ENCODE assay signal across 11 cellular contexts in the genomic region with DNA sequence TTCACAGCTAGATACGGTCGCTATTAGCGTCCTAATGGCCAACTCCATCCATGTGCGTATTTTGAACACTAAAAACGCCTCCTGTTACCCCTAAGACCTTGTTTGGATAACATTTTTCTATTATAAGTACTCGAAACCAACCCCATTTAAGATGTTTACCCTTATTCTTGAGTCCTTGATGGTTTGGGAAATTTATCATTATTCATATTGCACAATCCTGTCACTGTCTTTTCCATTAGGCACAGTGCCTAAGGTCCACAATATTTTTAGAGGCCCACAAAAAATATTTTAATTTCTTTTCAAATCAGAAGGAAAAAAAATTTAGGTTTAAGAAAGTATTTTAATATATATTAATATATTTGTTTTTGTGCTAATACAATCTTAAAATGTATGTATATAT. TPM values are rescaled to one million over a fixed set of nuclear protein-coding genes. Genes with fewer than 3 reads are reported as not detected.
DNase-seq lines count a peak whose midpoint lies in the region; ATAC-seq and TF ChIP-seq lines count a peak whose summit lies in the region.
"Had no signal": no experiment of that assay in that cellular context is flagged by ENCODE, and none has a peak within 500 bp of the region (broad histone marks: within the 10 kb centered on the region; RNA-seq: fewer than 3 reads in every experiment).

No MANE protein-coding gene starts in this region.

- DNase-seq in CD8-positive, alpha-beta T cell, result no peak
- DNase-seq in SJSA1 (ENCODE audit: low read depth in 1 of 2, low spot score in 2 of 2) (no peak), fibroblast of lung (ENCODE audit: low read depth in 2 of 2) (no peak), prostate gland (ENCODE audit: low spot score) (no peak), DMS153 (lab: John Stamatoyannopoulos, UW) (no peak), ureter (ENCODE audit: low spot score) (no peak)
- no peak for DNase-seq in stimulated activated CD4-positive, alpha-beta T cell treated with anti-CD3 and anti-CD28 coated beads, Interleukin-4, amount 100 ng/mL, for 24 hours
- no peak for DNase-seq in stimulated activated naive B cell treated with anti-CD40 and anti-IgM and Interleukin-4, amounts not matched to agents 10 μg/mL and 1 μg/mL and 100 μg/mL, for 72 hours
- DNase-seq: activated CD4-positive, alpha-beta T cell treated with anti-CD3 and anti-CD28 coated beads, Interleukin-2, amount 50 U/mL, for 1 hour; foreskin melanocyte; NCI-H2081 treated with DMSO at 0.1 percent for 48 hours had no signal

- peaks cover 27% of the 10 kb centered on the region for H3K79me2 ChIP-seq in fibroblast of lung (ENCODE audit: control insufficient read depth, insufficient read depth, low read length)

- ATAC-seq in CD8-positive, alpha-beta T cell, result no peak
- no peak for ATAC-seq in stimulated activated naive B cell treated with anti-CD40 and anti-IgM and Interleukin-4, amounts not matched to agents 10 μg/mL and 1 μg/mL and 100 μg/mL, for 72 hours (replicated peaks)

- H3K9me3 ChIP-seq in CD8-positive, alpha-beta T cell (ENCODE audit: low read length), result no peaks in the 10 kb centered on the region
- H3K9me3 ChIP-seq in SJSA1 (replicated peaks) (no peaks in the 10 kb centered on the region), fibroblast of lung (ENCODE audit: control insufficient read depth, insufficient read depth, low read depth, low read length) (no peaks in the 10 kb centered on the region), prostate gland (no peaks in the 10 kb centered on the region)

- no peak for TF ChIP-seq CTCF in CD8-positive, alpha-beta T cell (IDR thresholded peaks at IDR 0.05)
- no peak for TF ChIP-seq CTCF in fibroblast of lung (conservative IDR thresholded peaks at IDR 0.05 in 1 of 2, IDR thresholded peaks at IDR 0.05 in 1 of 2; ENCODE audit: low read depth in 1 of 2, low read length in 2 of 2)
- TF ChIP-seq CTCF in prostate gland (IDR thresholded peaks at IDR 0.05), result no peak

- H3K4me2 ChIP-seq in fibroblast of lung (ENCODE audit: extremely low read depth, insufficient read depth, low read length), result peak overlapping the region; percentile 71

- TF ChIP-seq POLR2A in prostate gland (IDR thresholded peaks at IDR 0.05), result no peak

- peaks cover 7% of the 10 kb centered on the region for H3K4me1 ChIP-seq in CD8-positive, alpha-beta T cell (ENCODE audit: insufficient read depth, low read length)
- peaks cover 32% of the 10 kb centered on the region for H3K4me1 ChIP-seq in SJSA1 (replicated peaks)
- H3K4me1 ChIP-seq in fibroblast of lung (ENCODE audit: control insufficient read depth, extremely low read depth, insufficient read depth, low read length), result no peaks in the 10 kb centered on the region
- no peaks in the 10 kb centered on the region for H3K4me1 ChIP-seq in prostate gland (replicated peaks)

- H3K36me3 Mint-ChIP-seq in CD8-positive, alpha-beta T cell, result no peaks in the 10 kb centered on the region
- H3K36me3 Mint-ChIP-seq in stimulated activated naive B cell treated with anti-CD40 and anti-IgM and Interleukin-4, amounts not matched to agents 10 μg/mL and 1 μg/mL and 100 μg/mL, for 72 hours, result no peaks in the 10 kb centered on the region

- no peak overlapping the region for H3K4me3 ChIP-seq in CD8-positive, alpha-beta T cell (ENCODE audit: low read depth, low read length)
- H3K4me3 ChIP-seq in SJSA1 (peak overlapping the region; percentile 96), fibroblast of lung (replicated peaks in 1 of 4; ENCODE audit: control extremely low read depth in 1 of 4, insufficient read depth in 1 of 4, low read depth in 3 of 4, low read length in 4 of 4) (peak overlapping the region; percentile 77 to 89 (median 84)), prostate gland (peak overlapping the region; percentile 90 to 96)

- 59% methylated on average over 6 of the region's 6 CpGs for WGBS in prostate gland

- H3K27me3 Mint-ChIP-seq in CD8-positive, alpha-beta T cell (ENCODE audit: low read depth), result peaks cover 57% of the 10 kb centered on the region
- H3K27me3 Mint-ChIP-seq in stimulated activated naive B cell treated with anti-CD40 and anti-IgM and Interleukin-4, amounts not matched to agents 10 μg/mL and 1 μg/mL and 100 μg/mL, for 72 hours, result peaks cover 37 to 47% of the 10 kb centered on the region in 2 donors

- POLR2A ChIA-PET in CD8-positive, alpha-beta T cell (lab: Charles Lee), result no interaction called here

- H3K36me3 ChIP-seq in CD8-positive, alpha-beta T cell (ENCODE audit: insufficient read depth, low read length), result no peaks in the 10 kb centered on the region
- H3K36me3 ChIP-seq in SJSA1 (peaks cover 3% of the 10 kb centered on the region; the same call in 1 of the 2 replicates), fibroblast of lung (ENCODE audit: control insufficient read depth, insufficient read depth, low read length) (no peaks in the 10 kb centered on the region), prostate gland (no peaks in the 10 kb centered on the region)

- no peak overlapping the region for H3K9ac ChIP-seq in fibroblast of lung (ENCODE audit: insufficient read depth, low read length)

- no peak overlapping the region for H3K27ac Mint-ChIP-seq in CD8-positive, alpha-beta T cell
- no peak overlapping the region for H3K27ac Mint-ChIP-seq in stimulated activated naive B cell treated with anti-CD40 and anti-IgM and Interleukin-4, amounts not matched to agents 10 μg/mL and 1 μg/mL and 100 μg/mL, for 72 hours

- no peaks in the 10 kb centered on the region for H3K9me3 Mint-ChIP-seq in CD8-positive, alpha-beta T cell
- H3K9me3 Mint-ChIP-seq in stimulated activated naive B cell treated with anti-CD40 and anti-IgM and Interleukin-4, amounts not matched to agents 10 μg/mL and 1 μg/mL and 100 μg/mL, for 72 hours, result no peaks in the 10 kb centered on the region

- peak overlapping the region; percentile 72 for H3K4me3 Mint-ChIP-seq in CD8-positive, alpha-beta T cell
- H3K4me3 Mint-ChIP-seq in stimulated activated naive B cell treated with anti-CD40 and anti-IgM and Interleukin-4, amounts not matched to agents 10 μg/mL and 1 μg/mL and 100 μg/mL, for 72 hours, result no peak overlapping the region

- H3K27ac ChIP-seq in CD8-positive, alpha-beta T cell (ENCODE audit: low read depth, low read length), result no peak overlapping the region
- H3K27ac ChIP-seq in SJSA1, result no peak overlapping the region
- no peak overlapping the region for H3K27ac ChIP-seq in fibroblast of lung (ENCODE audit: insufficient read depth, low read length)
- peak overlapping the region; percentile 99 for H3K27ac ChIP-seq in prostate gland

- no peaks in the 10 kb centered on the region for H4K20me1 ChIP-seq in fibroblast of lung (ENCODE audit: control insufficient read depth, extremely low read depth, insufficient read depth, low read length)

- CTCF ChIA-PET in CD8-positive, alpha-beta T cell (lab: Charles Lee), result no interaction called here

- peaks cover 15% of the 10 kb centered on the region for H3K27me3 ChIP-seq in CD8-positive, alpha-beta T cell (ENCODE audit: insufficient read depth, low read length)
- no peaks in the 10 kb centered on the region for H3K27me3 ChIP-seq in SJSA1 (replicated peaks)
- H3K27me3 ChIP-seq in fibroblast of lung (ENCODE audit: control insufficient read depth, insufficient read depth, low read length), result peaks cover 2% of the 10 kb centered on the region
- H3K27me3 ChIP-seq in prostate gland (replicated peaks; ENCODE audit: insufficient read depth), result no peaks in the 10 kb centered on the region

- intact Hi-C loops in CD8-positive, alpha-beta T cell (cut with DNase I, micrococcal nuclease), result no loop called here
- intact Hi-C loops in prostate gland (cut with DNase I), result loop anchor here (5.0 to 10.0 kb wide), 3 partner anchors 110 to 247 kb away; no protein-coding TSS in a partner anchor

- peaks cover 15% of the 10 kb centered on the region for H3K4me1 Mint-ChIP-seq in CD8-positive, alpha-beta T cell (ENCODE audit: low read depth)
- peaks cover 6 to 11% of the 10 kb centered on the region in 2 donors for H3K4me1 Mint-ChIP-seq in stimulated activated naive B cell treated with anti-CD40 and anti-IgM and Interleukin-4, amounts not matched to agents 10 μg/mL and 1 μg/mL and 100 μg/mL, for 72 hours

- no peak overlapping the region for H2AFZ ChIP-seq in fibroblast of lung (ENCODE audit: low read length)

RNA-seq across cellular contexts. Expression of gene LIFR, which starts 1.3 kb away (rescaled TPM):
- not detected for total RNA-seq in CD8-positive, alpha-beta T cell
- total RNA-seq in SJSA1 (2014; rRNA removed; shearing (Covaris generic)), result 36.2 and 46.0 TPM in 2 replicates
- total RNA-seq in fibroblast of lung (65.1 and 84.5 TPM in 2 replicates), prostate gland (100 to 1,000 TPM in 1 of 2 donors, 10 to 100 TPM in 1; 68.5 to 120 TPM), ureter (65.4 TPM)
- 35.7 and 43.6 TPM in 2 replicates for polyA plus RNA-seq in fibroblast of lung
- polyA plus RNA-seq in fibroblast of lung (2012), result 19.8 and 26.6 TPM in 2 replicates
- 15.3 and 21.3 TPM in 2 replicates for polyA minus RNA-seq in fibroblast of lung (ENCODE audit: low replicate concordance)

Comparison
In these comparisons a context has a peak if more than half of its experiments do, and no peak if none do; other contexts are left out.
1. H3K27ac ChIP-seq: peak in prostate gland (2 of 2); none in CD8-positive, alpha-beta T cell (single experiment), SJSA1 (single experiment) and fibroblast of lung (single experiment).
2. RNA of gene LIFR, which starts 1.3 kb away (total RNA-seq): 68.5 to 120 TPM in prostate gland, 65.4 TPM in ureter (single experiment), 65.1 to 84.5 TPM in fibroblast of lung and 36.2 to 46.0 TPM in SJSA1; not detected in CD8-positive, alpha-beta T cell; every median in the first group is over 10 times any median in the second.